In the genomic region with DNA sequence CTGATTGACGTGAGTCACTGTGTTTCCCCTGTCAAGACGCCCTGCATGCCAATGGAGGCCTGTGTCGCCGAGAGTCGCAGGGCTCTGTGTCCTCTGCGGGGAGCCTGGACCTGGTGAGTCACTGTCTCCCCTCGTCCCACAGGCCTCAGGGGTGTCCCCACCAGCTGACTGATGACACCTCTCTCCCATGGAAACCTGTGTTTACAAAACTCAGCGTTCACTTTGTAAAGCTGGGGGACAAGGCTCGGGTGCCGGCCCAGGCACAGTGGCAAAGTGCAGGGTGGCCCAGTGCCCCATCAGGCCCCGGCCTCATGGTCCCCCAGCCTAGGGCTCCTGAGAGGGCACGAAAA, we compare ENCODE assay signal across 21 cellular contexts. TPM values are rescaled to one million over a fixed set of nuclear protein-coding genes. Genes with fewer than 3 reads are reported as not detected.
A peak's percentile ranks its signal among the peaks of the same experiment; 100 is the strongest.
DNase-seq lines count a peak whose midpoint lies in the region; ATAC-seq, FAIRE-seq and TF ChIP-seq lines count a peak whose summit lies in the region.
"Had no signal": no experiment of that assay in that cellular context is flagged by ENCODE, and none has a peak within 500 bp of the region (broad histone marks: within the 10 kb centered on the region; RNA-seq: fewer than 3 reads in every experiment).

No MANE protein-coding gene starts in this region.

- H3K4me3 ChIP-seq in WERI-Rb-1 (ENCODE audit: low read depth, low read length) (no peak overlapping the region), kidney (ENCODE audit: low read length in 2 of 2) (no peak overlapping the region)
- H3K4me3 ChIP-seq: A549, GM23338 had no signal

- H3K27me3 Mint-ChIP-seq in stimulated activated memory B cell treated with anti-CD40 and anti-IgM and Interleukin-4, amounts not matched to agents 10 μg/mL and 1 μg/mL and 100 μg/mL, for 72 hours = no peaks in the 10 kb centered on the region

- TF ChIP-seq CTCF in WERI-Rb-1 (IDR thresholded peaks at IDR 0.05; ENCODE audit: low read depth, low read length) = no peak
- TF ChIP-seq CTCF in kidney (IDR thresholded peaks at IDR 0.05; ENCODE audit: borderline replicate concordance, extremely low read depth, insufficient read depth) = no peak

- H3K4me3 Mint-ChIP-seq in stimulated activated memory B cell treated with anti-CD40 and anti-IgM and Interleukin-4, amounts not matched to agents 10 μg/mL and 1 μg/mL and 100 μg/mL, for 72 hours = no peak overlapping the region
- H3K4me3 Mint-ChIP-seq: GM23338 had no signal

- H3K27me3 ChIP-seq in WERI-Rb-1 (ENCODE audit: insufficient read depth, low read depth, severe bottlenecking) = no peaks in the 10 kb centered on the region

- no peaks in the 10 kb centered on the region for H3K36me3 Mint-ChIP-seq in stimulated activated memory B cell treated with anti-CD40 and anti-IgM and Interleukin-4, amounts not matched to agents 10 μg/mL and 1 μg/mL and 100 μg/mL, for 72 hours

- no peak overlapping the region for H3K27ac Mint-ChIP-seq in stimulated activated memory B cell treated with anti-CD40 and anti-IgM and Interleukin-4, amounts not matched to agents 10 μg/mL and 1 μg/mL and 100 μg/mL, for 72 hours
- H3K27ac Mint-ChIP-seq: GM23338 had no signal

- FAIRE-seq in kidney (lab: Jason Lieb, UNC) = no peak
- FAIRE-seq: A549, GM12891, HTR-8/SVneo had no signal

- ATAC-seq in Right ventricle myocardium superior (ENCODE audit: poor library complexity) (no peak), GM18858 (IDR thresholded peaks at IDR 0.05; ENCODE audit: unreplicated experiment) (no peak)
- ATAC-seq in stimulated activated memory B cell treated with anti-CD40 and anti-IgM and Interleukin-4, amounts not matched to agents 10 μg/mL and 1 μg/mL and 100 μg/mL, for 72 hours = no peak
- ATAC-seq: A549 had no signal

- H3K36me3 ChIP-seq in WERI-Rb-1 = peaks cover 51% of the 10 kb centered on the region
- peaks cover 23% of the 10 kb centered on the region in 2 donors for H3K36me3 ChIP-seq in kidney (ENCODE audit: control insufficient read depth in 1 of 2, insufficient read depth in 2 of 2, low read length in 2 of 2)

- H3K27ac ChIP-seq in WERI-Rb-1 (no peak overlapping the region), kidney (ENCODE audit: low read depth in 2 of 2, low read length in 2 of 2) (no peak overlapping the region)
- H3K27ac ChIP-seq: A549, HL-60 had no signal

- H3K9me3 ChIP-seq in WERI-Rb-1 (ENCODE audit: severe bottlenecking) (no peaks in the 10 kb centered on the region), kidney (ENCODE audit: control insufficient read depth in 1 of 2, low read length in 2 of 2) (no peaks in the 10 kb centered on the region)
- H3K9me3 ChIP-seq: A549 had no signal

- peaks cover 5% of the 10 kb centered on the region for H3K4me1 Mint-ChIP-seq in stimulated activated memory B cell treated with anti-CD40 and anti-IgM and Interleukin-4, amounts not matched to agents 10 μg/mL and 1 μg/mL and 100 μg/mL, for 72 hours

- no peak overlapping the region for H3K9ac ChIP-seq in kidney (ENCODE audit: low read length in 2 of 2)

- peak; percentile 28 for DNase-seq in Right ventricle myocardium superior
- no peak for DNase-seq in cardiac septum (ENCODE audit: low spot score)
- peak; percentile 3 for DNase-seq in WERI-Rb-1
- DNase-seq in kidney = peak; percentile 48
- peak; percentile 69 for DNase-seq in posterior vena cava (ENCODE audit: low spot score)
- no peak for DNase-seq in SHP77 (lab: John Stamatoyannopoulos, UW)
- DNase-seq: C1 segment of cervical spinal cord, GF-D8, NCI-H1436, NCI-H2029, NCI-H2171, NCI-H446, NCI-H69 had no signal

- H3K9me3 Mint-ChIP-seq in stimulated activated memory B cell treated with anti-CD40 and anti-IgM and Interleukin-4, amounts not matched to agents 10 μg/mL and 1 μg/mL and 100 μg/mL, for 72 hours = no peaks in the 10 kb centered on the region
- H3K9me3 Mint-ChIP-seq: GM23338 had no signal

- intact Hi-C loops in Right ventricle myocardium superior (cut with DNase I) (no loop called here), cardiac septum (cut with DNase I) (no loop called here), kidney (cut with DNase I) (no loop called here), posterior vena cava (cut with DNase I) (loop anchor here in 1 of 2 donors (5.0 kb wide), 1 partner anchor 1422 kb away; no protein-coding TSS in a partner anchor)

- no peaks in the 10 kb centered on the region for H3K4me1 ChIP-seq in kidney (ENCODE audit: control insufficient read depth in 1 of 2, insufficient read depth in 1 of 2, low read depth in 1 of 2, low read length in 2 of 2)
- H3K4me1 ChIP-seq: A549 had no signal

RNA-seq across cellular contexts. Expression of gene HGFAC, which starts 21.2 kb away (rescaled TPM):
- total RNA-seq in Right ventricle myocardium superior = 1.9 TPM
- total RNA-seq in cardiac septum = 0.38 TPM
- total RNA-seq in kidney = 1.6 TPM
- 0.86 TPM for polyA plus RNA-seq in kidney (ENCODE audit: insufficient read depth, low read depth, low replicate concordance)
- total RNA-seq in posterior vena cava = under 1 TPM in 1 of 2 donors, not detected in 1; 0.24 TPM
- total RNA-seq: OCI-LY7 had no signal
- polyA plus RNA-seq: GM23338 had no signal

RNA-seq across cellular contexts. Expression of gene DOK7, which starts 42.5 kb away (rescaled TPM):
- total RNA-seq in Right ventricle myocardium superior = 33.7 TPM
- total RNA-seq in cardiac septum = 62.7 TPM
- 7.0 TPM for total RNA-seq in kidney
- polyA plus RNA-seq in kidney (ENCODE audit: insufficient read depth, low read depth, low replicate concordance) = 1.2 TPM
- total RNA-seq in posterior vena cava = under 1 TPM in 1 of 2 donors, not detected in 1; 0.14 TPM

Comparison
In these comparisons a context has a peak if more than half of its experiments do, and no peak if none do; other contexts are left out.
1. DNase-seq: peak in Right ventricle myocardium superior (single experiment), WERI-Rb-1 (single experiment), kidney (single experiment) and posterior vena cava (single experiment); none in cardiac septum (single experiment) and SHP77 (0 of 2).